Comparison of ENCODE assay signal across 10 cellular contexts in genomic region chr11:36454991-36455611, GRCh38. TPM values are rescaled to one million over a fixed set of nuclear protein-coding genes. Genes with fewer than 3 reads are reported as not detected.
DNase-seq lines count a peak whose midpoint lies in the region; ATAC-seq, FAIRE-seq and TF ChIP-seq lines count a peak whose summit lies in the region.
"Had no signal": no experiment of that assay in that cellular context is flagged by ENCODE, and none has a peak within 500 bp of the region (broad histone marks: within the 10 kb centered on the region; RNA-seq: fewer than 3 reads in every experiment).

No MANE protein-coding gene starts in this region.

- TF ChIP-seq CTCF in endothelial cell of umbilical vein (IDR thresholded peaks at IDR 0.05; ENCODE audit: extremely low read depth in 1 of 2, insufficient read depth in 1 of 2, low read depth in 1 of 2, low read length in 2 of 2) = no peak

- TF ChIP-seq POLR2A in endothelial cell of umbilical vein (IDR thresholded peaks at IDR 0.05; ENCODE audit: low read depth, low read length) = no peak

- peak overlapping the region; percentile 90 for H3K4me2 ChIP-seq in BLaER1
- no peak overlapping the region for H3K4me2 ChIP-seq in endothelial cell of umbilical vein (ENCODE audit: insufficient read depth, low read length)

- peak overlapping the region; percentile 73 for H2AFZ ChIP-seq in endothelial cell of umbilical vein (ENCODE audit: low read depth, low read length)

- H3K27me3 ChIP-seq in BLaER1 (no peaks in the 10 kb centered on the region; the same call in 1 of the 2 replicates), endothelial cell of umbilical vein (ENCODE audit: control insufficient read depth in 2 of 2, insufficient read depth in 2 of 2, low read length in 2 of 2) (no peaks in the 10 kb centered on the region), small intestine (ENCODE audit: control insufficient read depth in 2 of 2, insufficient read depth in 2 of 2, low read length in 2 of 2) (no peaks in the 10 kb centered on the region)
- H3K27me3 ChIP-seq: cardiac muscle cell had no signal

- CTCF ChIA-PET in endothelial cell of umbilical vein (lab: Charles Lee) = interaction anchor here (1.1 to 3.4 kb wide), 6 partner anchors 12 to 163 kb away, joined by 3 to 13 read pairs (median 5); no protein-coding TSS in a partner anchor

- H3K9me3 ChIP-seq in BLaER1 = no peaks in the 10 kb centered on the region
- no peaks in the 10 kb centered on the region for H3K9me3 ChIP-seq in endothelial cell of umbilical vein (replicated peaks; ENCODE audit: control insufficient read depth, insufficient read depth, low read length)
- H3K9me3 ChIP-seq in small intestine (ENCODE audit: control insufficient read depth, low read depth) = no peaks in the 10 kb centered on the region

- DNase-seq in NCI-H345 (lab: John Stamatoyannopoulos, UW) (peak; percentile 94), endothelial cell of umbilical vein (ENCODE audit: low read depth, low spot score) (no peak), nucleus accumbens (lab: John Stamatoyannopoulos, UW) (peak in 29 of 56 donors; percentile 14 to 78 (median 35)), small intestine (no peak), GM19240 (ENCODE audit: insufficient read length, low spot score) (no peak), mesenteric fat pad (ENCODE audit: low spot score) (no peak)
- DNase-seq: naive B cell had no signal

- 70 to 75% (median 72%) methylated on average over 15 to 16 of the region's 16 CpGs for WGBS in small intestine, 3 donors

- FAIRE-seq in endothelial cell of umbilical vein (lab: Jason Lieb, UNC) (no peak), small intestine (lab: Jason Lieb, UNC) (no peak)

- BruUV-seq in endothelial cell of umbilical vein (replicated peaks; lab: Mats Ljungman, UMichigan) = no TSS peak

- H3K36me3 ChIP-seq in BLaER1 (peaks cover 31% of the 10 kb centered on the region), endothelial cell of umbilical vein (ENCODE audit: control insufficient read depth in 2 of 2, extremely low read depth in 1 of 2, insufficient read depth in 2 of 2, low read length in 2 of 2) (no peaks in the 10 kb centered on the region), small intestine (ENCODE audit: control insufficient read depth in 2 of 2, insufficient read depth in 2 of 2, low read length in 2 of 2) (no peaks in the 10 kb centered on the region)
- H3K36me3 ChIP-seq: cardiac muscle cell had no signal

- no peak for ATAC-seq in GM18498 (IDR thresholded peaks at IDR 0.05; ENCODE audit: unreplicated experiment)

- POLR2A ChIA-PET in endothelial cell of umbilical vein (lab: Charles Lee) = no interaction called here

- H3K27ac ChIP-seq in BLaER1 = peak overlapping the region; percentile 70
- peak overlapping the region; percentile 30 for H3K27ac ChIP-seq in endothelial cell of umbilical vein (ENCODE audit: insufficient read depth, low read depth, low read length)
- peak overlapping the region in 1 of 2 donors; percentile 80 for H3K27ac ChIP-seq in small intestine (ENCODE audit: low read depth in 1 of 2, low read length in 1 of 2)
- H3K27ac ChIP-seq: cardiac muscle cell had no signal

- no peaks in the 10 kb centered on the region for H3K79me2 ChIP-seq in endothelial cell of umbilical vein (ENCODE audit: control insufficient read depth, insufficient read depth, low read length)

- no peaks in the 10 kb centered on the region for H3K9me1 ChIP-seq in endothelial cell of umbilical vein (replicated peaks; ENCODE audit: control insufficient read depth, extremely low read depth, insufficient read depth, low read length)

- peaks cover 83% of the 10 kb centered on the region for H3K4me1 ChIP-seq in BLaER1
- H3K4me1 ChIP-seq in endothelial cell of umbilical vein (ENCODE audit: control insufficient read depth, extremely low read depth, insufficient read depth, low read length) = no peaks in the 10 kb centered on the region
- H3K4me1 ChIP-seq in small intestine (ENCODE audit: control insufficient read depth in 2 of 2, insufficient read depth in 1 of 2, low read depth in 1 of 2, low read length in 1 of 2) = peaks cover 0 to 1% of the 10 kb centered on the region in 2 donors

- H4K20me1 ChIP-seq in BLaER1 (peaks cover 16% of the 10 kb centered on the region; the same call in 1 of the 2 replicates), endothelial cell of umbilical vein (replicated peaks; ENCODE audit: control insufficient read depth, extremely low read depth, insufficient read depth, low read length) (no peaks in the 10 kb centered on the region)

- H3K4me3 ChIP-seq in BLaER1 (peak overlapping the region; percentile 6; the same call in 1 of the 2 replicates), endothelial cell of umbilical vein (replicated peaks in 1 of 3; ENCODE audit: insufficient read depth in 1 of 3, low read depth in 1 of 3, low read length in 3 of 3) (no peak overlapping the region), small intestine (ENCODE audit: low read depth in 1 of 2, low read length in 2 of 2) (no peak overlapping the region)
- H3K4me3 ChIP-seq: cardiac muscle cell had no signal

- dilution Hi-C loops in endothelial cell of umbilical vein (cut with MboI; ENCODE audit: extremely low pct_ligation_motif_present, low sequenced_read_pairs) = no loop called here

- H3K9ac ChIP-seq in BLaER1 (peak overlapping the region; percentile 58), endothelial cell of umbilical vein (replicated peaks; ENCODE audit: extremely low read depth, insufficient read depth, low read length) (peak overlapping the region; percentile 10)

- intact Hi-C loops in endothelial cell of umbilical vein (cut with micrococcal nuclease) = no loop called here

TF ChIP-seq in endothelial cell of umbilical vein, 7 proteins besides CTCF, POLR2A, EP300 and RAD21:
- TF ChIP-seq MAX (IDR thresholded peaks at IDR 0.05; ENCODE audit: insufficient read depth, insufficient read length) (no peak), POLR2AphosphoS5 (IDR thresholded peaks at IDR 0.05; ENCODE audit: insufficient read depth, low read depth, low read length) (no peak), EZH2 (IDR thresholded peaks at IDR 0.05; ENCODE audit: borderline replicate concordance, low read depth, low read length, severe bottlenecking) (no peak), FOS (IDR thresholded peaks at IDR 0.05; ENCODE audit: borderline replicate concordance, insufficient read depth, low read length) (no peak), MYC (IDR thresholded peaks at IDR 0.05; ENCODE audit: low read depth, low read length) (no peak), JUN (IDR thresholded peaks at IDR 0.05; ENCODE audit: borderline replicate concordance, insufficient read depth, insufficient read length, low read depth) (no peak), GATA2 (IDR thresholded peaks at IDR 0.05; ENCODE audit: insufficient read depth, insufficient read length, low read depth, low read length) (no peak)
TF ChIP-seq in endothelial cell of umbilical vein: peak in this region for 0.

RNA-seq across cellular contexts. Expression of gene TRAF6, which starts 55.0 kb away (rescaled TPM):
- total RNA-seq in endothelial cell of umbilical vein (13.1 and 14.2 TPM in 2 replicates), mesenteric fat pad (13.4 TPM)
- polyA plus RNA-seq in endothelial cell of umbilical vein (6.0 and 6.6 TPM in 2 replicates), small intestine (1 to 10 TPM; 3.6 to 5.4 (median 3.8) TPM)
- 5.8 and 6.8 TPM in 2 replicates for polyA plus RNA-seq in endothelial cell of umbilical vein (2011; cell fraction: cytosol; rRNA removed)
- polyA plus RNA-seq in endothelial cell of umbilical vein (2011; cell fraction: nucleus; rRNA removed) = 11.3 and 12.2 TPM in 2 replicates
- polyA plus RNA-seq in endothelial cell of umbilical vein (2012) = 9.5 and 9.7 TPM in 2 replicates
- 19.7 and 20.3 TPM in 2 replicates for polyA minus RNA-seq in endothelial cell of umbilical vein
- polyA minus RNA-seq in endothelial cell of umbilical vein (2011; cell fraction: cytosol; rRNA and poly(A)+ RNA removed) = 5.7 TPM
- polyA minus RNA-seq in endothelial cell of umbilical vein (2011; cell fraction: nucleus; rRNA and poly(A)+ RNA removed) = 15.3 and 22.8 TPM in 2 replicates

Comparison
In these comparisons a context has a peak if more than half of its experiments do, and no peak if none do; other contexts are left out.
1. DNase-seq: peak in NCI-H345 (single experiment) and nucleus accumbens (29 of 56); none in endothelial cell of umbilical vein (single experiment), small intestine (single experiment), GM19240 (single experiment) and mesenteric fat pad (single experiment).